9 cellular contexts compared by ENCODE assay signal in genomic region chr6:72740135-72740534, GRCh38.
DNase-seq lines count a peak whose midpoint lies in the region; ATAC-seq, FAIRE-seq and TF ChIP-seq lines count a peak whose summit lies in the region.
"Had no signal": no experiment of that assay in that cellular context is flagged by ENCODE, and none has a peak within 500 bp of the region (broad histone marks: within the 10 kb centered on the region; RNA-seq: fewer than 3 reads in every experiment).

No MANE protein-coding gene starts in this region.

- peak; percentile 83 for ATAC-seq in GM19372 (IDR thresholded peaks at IDR 0.05; ENCODE audit: low read depth, unreplicated experiment)
- ATAC-seq in HG02973 (IDR thresholded peaks at IDR 0.05; ENCODE audit: unreplicated experiment), result peak; percentile 83

- peak overlapping the region; percentile 14 for H3K4me3 Mint-ChIP-seq in T-helper 2 cell treated with Interferon-gamma antibody and Interleukin-4, amounts not matched to agents 5 μg/mL and 100 μg/mL, for 36 hours

- peak; percentile 95 for FAIRE-seq in GM12891 (lab: Jason Lieb, UNC)

- H3K36me3 Mint-ChIP-seq in T-helper 2 cell treated with Interferon-gamma antibody and Interleukin-4, amounts not matched to agents 5 μg/mL and 100 μg/mL, for 36 hours (ENCODE audit: low read depth), result peaks cover 5% of the 10 kb centered on the region

- peaks cover 34% of the 10 kb centered on the region for H3K4me1 Mint-ChIP-seq in T-helper 2 cell treated with Interferon-gamma antibody and Interleukin-4, amounts not matched to agents 5 μg/mL and 100 μg/mL, for 36 hours (ENCODE audit: low read depth)

- no peaks in the 10 kb centered on the region for H3K27me3 Mint-ChIP-seq in T-helper 2 cell treated with Interferon-gamma antibody and Interleukin-4, amounts not matched to agents 5 μg/mL and 100 μg/mL, for 36 hours (ENCODE audit: low read depth)

- no peak for TF ChIP-seq POLR2A in GM12891 (IDR thresholded peaks at IDR 0.05; ENCODE audit: low read depth, low read length)

- peaks cover 4% of the 10 kb centered on the region for H3K9me3 Mint-ChIP-seq in T-helper 2 cell treated with Interferon-gamma antibody and Interleukin-4, amounts not matched to agents 5 μg/mL and 100 μg/mL, for 36 hours

- H3K27ac Mint-ChIP-seq in T-helper 2 cell treated with Interferon-gamma antibody and Interleukin-4, amounts not matched to agents 5 μg/mL and 100 μg/mL, for 36 hours, result no peak overlapping the region

- DNase-seq in GM12891 (ENCODE audit: insufficient read length, low spot score) (peak; percentile 16), AG08395 (ENCODE audit: low spot score) (no peak), foreskin melanocyte (no peak), dedifferentiated amniotic fluid mesenchymal stem cell (ENCODE audit: extremely low spot score) (no peak)
- peak; percentile 12 for DNase-seq in T-helper 2 cell treated with Interferon-gamma antibody and Interleukin-4, amounts not matched to agents 5 μg/mL and 100 μg/mL, for 36 hours (ENCODE audit: low spot score)
- DNase-seq in activated effector memory CD4-positive, alpha-beta T cell treated with anti-CD3 and anti-CD28 coated beads, Interleukin-2, amount 50 U/mL, for 16 hours, result no peak
- DNase-seq: mammary epithelial cell had no signal

TF ChIP-seq in GM12891, 5 proteins besides CTCF, POLR2A, EP300 and RAD21:
- TF ChIP-seq SPI1 (IDR thresholded peaks at IDR 0.05; ENCODE audit: low read depth, low read length) (peak; percentile 94), PAX5 (IDR thresholded peaks at IDR 0.05; ENCODE audit: insufficient read depth, low read length, severe bottlenecking) (no peak), POU2F2 (IDR thresholded peaks at IDR 0.05; ENCODE audit: low read depth, low read length) (no peak)

Comparison
In these comparisons a context has a peak if more than half of its experiments do, and no peak if none do; other contexts are left out.
1. DNase-seq: peak in GM12891 (single experiment) and T-helper 2 cell treated with Interferon-gamma antibody and Interleukin-4, amounts not matched to agents 5 μg/mL and 100 μg/mL, for 36 hours (single experiment); none in AG08395 (single experiment), foreskin melanocyte (single experiment), activated effector memory CD4-positive, alpha-beta T cell treated with anti-CD3 and anti-CD28 coated beads, Interleukin-2, amount 50 U/mL, for 16 hours (single experiment) and dedifferentiated amniotic fluid mesenchymal stem cell (single experiment).